24 cellular contexts compared by ENCODE assay signal in genomic region chr10:599767-600166, GRCh38.
"Had no signal": no experiment of that assay in that cellular context is flagged by ENCODE, and none has a peak within 500 bp of the region (broad histone marks: within the 10 kb centered on the region; RNA-seq: fewer than 3 reads in every experiment).

No MANE protein-coding gene starts in this region.

- H3K27me3 ChIP-seq: cardiac muscle cell, foreskin keratinocyte, neural progenitor cell, thyroid gland, vagina had no signal

- FAIRE-seq: keratinocyte had no signal

- H3K4me3 Mint-ChIP-seq: neural progenitor cell had no signal

- H3K9ac ChIP-seq: neural progenitor cell, parathyroid adenoma had no signal

- H3K27ac Mint-ChIP-seq: naive B cell had no signal

- H3K4me3 ChIP-seq: cardiac muscle cell, lower lobe of right lung, neural progenitor cell, thyroid gland, vagina had no signal

- H2AFZ ChIP-seq: neural progenitor cell, parathyroid adenoma had no signal

- H3K27ac ChIP-seq: cardiac muscle cell, epithelial cell of prostate, foreskin keratinocyte, parathyroid adenoma, vagina, VCaP had no signal

- H3K9me3 Mint-ChIP-seq: naive B cell, neural progenitor cell had no signal

- H3K36me3 Mint-ChIP-seq: naive B cell had no signal

- H3K4me1 Mint-ChIP-seq: naive B cell had no signal

- H3K4me1 ChIP-seq: foreskin keratinocyte, parathyroid adenoma had no signal

- H3K4me2 ChIP-seq: neural progenitor cell had no signal

- ATAC-seq: foreskin keratinocyte, lower lobe of right lung had no signal

- DNase-seq: activated CD4-positive, CD25-positive, alpha-beta regulatory T cell treated with anti-CD3 and anti-CD28 coated beads, Interleukin-2, amount 50 U/mL, for 72 hours; activated CD8-positive, alpha-beta memory T cell treated with anti-CD3 and anti-CD28 coated beads for 24 hours; activated CD8-positive, alpha-beta memory T cell treated with anti-CD3 and anti-CD28 coated beads, Interleukin-2, amount 50 U/mL, for 48 hours; activated effector memory CD4-positive, alpha-beta T cell treated with Interleukin-2 at 50 U/mL for 16 hours; activated naive CD4-positive, alpha-beta T cell treated with anti-CD3 and anti-CD28 coated beads, Interleukin-2, amount 50 U/mL, for 16 hours; activated T-cell treated with anti-CD3 and anti-CD28 coated beads, Interleukin-2, amount 50 U/mL, for 48 hours; foreskin keratinocyte; hypothalamus; lower lobe of right lung; naive B cell; stimulated activated CD4-positive, alpha-beta T cell treated with anti-CD3 and anti-CD28 coated beads, Interleukin-12 subunit alpha, Interleukin-12 subunit beta, amount 100 ng/mL, for 4 hours; stimulated activated CD4-positive, alpha-beta T cell treated with anti-CD3 and anti-CD28 coated beads, Interleukin-1b, Interleukin-23, amount 100 ng/mL, for 48 hours; stimulated activated CD8-positive, alpha-beta memory T cell treated with anti-CD3 and anti-CD28 coated beads, Interleukin-4, amount 100 ng/mL, for 48 hours; stimulated activated naive CD4-positive, alpha-beta T cell; SW 1271; T-helper 2 cell; thyroid gland had no signal

- H3K9me3 ChIP-seq: lower lobe of right lung, thyroid gland, vagina had no signal

- H3K36me3 ChIP-seq: cardiac muscle cell, lower lobe of right lung, neural progenitor cell, thyroid gland, vagina had no signal
